ENCODE assay signal across 12 cellular contexts in genomic region chr9:122087406-122088200, GRCh38. TPM values are rescaled to one million over a fixed set of nuclear protein-coding genes. Genes with fewer than 3 reads are reported as not detected.
DNase-seq lines count a peak whose midpoint lies in the region; ATAC-seq and TF ChIP-seq lines count a peak whose summit lies in the region.
"Had no signal": no experiment of that assay in that cellular context is flagged by ENCODE, and none has a peak within 500 bp of the region (broad histone marks: within the 10 kb centered on the region; RNA-seq: fewer than 3 reads in every experiment).

No MANE protein-coding gene starts in this region.

- H3K27me3 Mint-ChIP-seq in endothelial cell (ENCODE audit: unreplicated experiment) = peaks cover 8% of the 10 kb centered on the region
- H3K27me3 Mint-ChIP-seq: memory B cell had no signal

- H3K36me3 ChIP-seq in fibroblast of lung (ENCODE audit: control insufficient read depth, insufficient read depth, low read length) = no peaks in the 10 kb centered on the region

- no peak overlapping the region for H3K4me3 ChIP-seq in AG09309 (ENCODE audit: control insufficient read depth, low read depth, low read length)
- no peak overlapping the region for H3K4me3 ChIP-seq in fibroblast of lung (replicated peaks in 1 of 4; ENCODE audit: control extremely low read depth in 1 of 4, insufficient read depth in 1 of 4, low read depth in 3 of 4, low read length in 4 of 4)

- H3K9ac ChIP-seq in fibroblast of lung (ENCODE audit: insufficient read depth, low read length) = no peak overlapping the region

- H3K4me3 Mint-ChIP-seq in endothelial cell (ENCODE audit: unreplicated experiment) = no peak overlapping the region
- H3K4me3 Mint-ChIP-seq: memory B cell had no signal

- H3K27me3 ChIP-seq in fibroblast of lung (ENCODE audit: control insufficient read depth, insufficient read depth, low read length) = no peaks in the 10 kb centered on the region

- TF ChIP-seq CTCF in AG09309 (IDR thresholded peaks at IDR 0.05; ENCODE audit: control insufficient read depth, insufficient read depth, low read depth, low read length, missing control alignments) (no peak), fibroblast of lung (conservative IDR thresholded peaks at IDR 0.05 in 1 of 2, IDR thresholded peaks at IDR 0.05 in 1 of 2; ENCODE audit: low read depth in 1 of 2, low read length in 2 of 2) (no peak), endothelial cell (IDR thresholded peaks at IDR 0.05; ENCODE audit: unreplicated experiment) (no peak)

- no peak overlapping the region for H3K27ac Mint-ChIP-seq in endothelial cell (ENCODE audit: unreplicated experiment)
- H3K27ac Mint-ChIP-seq: memory B cell had no signal

- no peaks in the 10 kb centered on the region for H4K20me1 ChIP-seq in fibroblast of lung (ENCODE audit: control insufficient read depth, extremely low read depth, insufficient read depth, low read length)

- no peak overlapping the region for H2AFZ ChIP-seq in fibroblast of lung (ENCODE audit: low read length)

- DNase-seq in AG09309 (ENCODE audit: low read depth) (peak; percentile 44), RPMI7951 (ENCODE audit: low read depth) (peak; percentile 60), fibroblast of lung (ENCODE audit: low read depth in 2 of 2) (peak; percentile 44 to 76), myocyte (ENCODE audit: low read depth) (peak; percentile 77), endothelial cell (ENCODE audit: low spot score) (no peak), NCI-H82 (lab: John Stamatoyannopoulos, UW) (no peak)
- DNase-seq in activated CD4-positive, alpha-beta T cell treated with anti-CD3 and anti-CD28 coated beads, Interleukin-2, amount 50 U/mL, for 4 hours = no peak
- DNase-seq: activated CD4-positive, alpha-beta T cell treated with anti-CD3 and anti-CD28 coated beads for 4 hours; activated naive CD4-positive, alpha-beta T cell; NCI-H2029 treated with DMSO at 0.1 percent for 48 hours had no signal

- H3K27ac ChIP-seq in fibroblast of lung (ENCODE audit: insufficient read depth, low read length) = no peak overlapping the region

- H3K9me3 Mint-ChIP-seq in endothelial cell (ENCODE audit: unreplicated experiment) = no peaks in the 10 kb centered on the region
- H3K9me3 Mint-ChIP-seq: memory B cell had no signal

- no peak for ATAC-seq in GM18511 (IDR thresholded peaks at IDR 0.05; ENCODE audit: unreplicated experiment)

- peaks cover 7% of the 10 kb centered on the region for H3K36me3 Mint-ChIP-seq in endothelial cell (ENCODE audit: low read depth, unreplicated experiment)
- H3K36me3 Mint-ChIP-seq: memory B cell had no signal

- H3K79me2 ChIP-seq in fibroblast of lung (ENCODE audit: control insufficient read depth, insufficient read depth, low read length) = peaks cover 23% of the 10 kb centered on the region

- H3K4me2 ChIP-seq in fibroblast of lung (ENCODE audit: extremely low read depth, insufficient read depth, low read length) = peak overlapping the region; percentile 32

- no peaks in the 10 kb centered on the region for H3K9me3 ChIP-seq in fibroblast of lung (ENCODE audit: control insufficient read depth, insufficient read depth, low read depth, low read length)

- H3K4me1 ChIP-seq in fibroblast of lung (ENCODE audit: control insufficient read depth, extremely low read depth, insufficient read depth, low read length) = peaks cover 12% of the 10 kb centered on the region

- peaks cover 6% of the 10 kb centered on the region for H3K4me1 Mint-ChIP-seq in endothelial cell (ENCODE audit: unreplicated experiment)

RNA-seq across cellular contexts. Expression of gene TTLL11, which starts 5.5 kb away (rescaled TPM):
- 0.60 and 2.0 TPM in 2 replicates for total RNA-seq in RPMI7951 (2014; rRNA removed; shearing (Covaris generic))
- 3.9 and 4.8 TPM in 2 replicates for total RNA-seq in fibroblast of lung
- polyA plus RNA-seq in fibroblast of lung = 3.9 and 5.4 TPM in 2 replicates
- polyA plus RNA-seq in fibroblast of lung (2012) = 3.7 and 4.9 TPM in 2 replicates
- 3.8 and 9.6 TPM in 2 replicates for polyA minus RNA-seq in fibroblast of lung (ENCODE audit: low replicate concordance)
- 12.1 and 13.5 TPM in 2 replicates for total RNA-seq in myocyte
- polyA plus RNA-seq in myocyte (2012) = 7.6 TPM
- total RNA-seq in endothelial cell (ENCODE audit: unreplicated experiment) = 4.0 TPM

Comparison
In these comparisons a context has a peak if more than half of its experiments do, and no peak if none do; other contexts are left out.
1. DNase-seq: peak in AG09309 (single experiment), RPMI7951 (single experiment), fibroblast of lung (2 of 2) and myocyte (single experiment); none in endothelial cell (single experiment), activated CD4-positive, alpha-beta T cell treated with anti-CD3 and anti-CD28 coated beads, Interleukin-2, amount 50 U/mL, for 4 hours (0 of 2) and NCI-H82 (single experiment).